Comparison of ENCODE assay signal across 8 cellular contexts in genomic region chr20:45362804-45363610, GRCh38. TPM values are rescaled to one million over a fixed set of nuclear protein-coding genes. Genes with fewer than 3 reads are reported as not detected.
DNase-seq lines count a peak whose midpoint lies in the region; ATAC-seq and TF ChIP-seq lines count a peak whose summit lies in the region.

TSS of gene SYS1 (plus strand) at chr20:45363156. CDS start at chr20:45363532, 376 bp downstream.

- H3K4me1 ChIP-seq in left lung = peaks cover 36 to 85% of the 10 kb centered on the region in 2 donors

- H3K36me3 ChIP-seq in left lung = peaks cover 0 to 28% of the 10 kb centered on the region in 2 donors

- no peaks in the 10 kb centered on the region for H3K9me3 ChIP-seq in CD4-positive, alpha-beta T cell (ENCODE audit: control insufficient read depth, low read length)
- no peaks in the 10 kb centered on the region for H3K9me3 ChIP-seq in left lung

- H3K9me3 Mint-ChIP-seq in CD4-positive, alpha-beta T cell = no peaks in the 10 kb centered on the region

- peaks cover 38% of the 10 kb centered on the region for H3K36me3 Mint-ChIP-seq in CD4-positive, alpha-beta T cell (ENCODE audit: low read depth)

- H3K27me3 ChIP-seq in CD4-positive, alpha-beta T cell (ENCODE audit: control insufficient read depth, insufficient read depth, low read length) = no peaks in the 10 kb centered on the region
- H3K27me3 ChIP-seq in left lung = no peaks in the 10 kb centered on the region

- CTCF ChIA-PET in CD4-positive, alpha-beta T cell (lab: Charles Lee) = interaction anchor here (0.5 to 5.7 kb wide), 24 partner anchors 10 to 436 kb away, joined by 3 to 116 read pairs (median 5); partner anchors contain the start of genes PIGT and SDC4

- H3K4me1 Mint-ChIP-seq in CD4-positive, alpha-beta T cell (ENCODE audit: low read depth) = peaks cover 46% of the 10 kb centered on the region

- peak within 1 kb of the TSS; percentile 72 to 77 for H3K4me3 ChIP-seq in left lung

- H3K27ac Mint-ChIP-seq in CD4-positive, alpha-beta T cell = peak within 1 kb of the TSS; percentile 85

- intact Hi-C loops in CD4-positive, alpha-beta T cell (cut with DNase I, micrococcal nuclease) = loop anchor here (1.0 to 2.0 kb wide), 8 partner anchors 10 to 408 kb away; partner anchors contain the start of gene PIGT (in 1 of the 2)
- intact Hi-C loops in left lung (cut with DNase I) = loop anchor here in 1 of 2 donors (2.0 kb wide), 1 partner anchor 74 kb away; no protein-coding TSS in a partner anchor

- DNase-seq in CD4-positive, alpha-beta T cell = peak; percentile 97 to 99 (median 98)
- peak; percentile 96 for DNase-seq in NCI-H774 (lab: John Stamatoyannopoulos, UW)
- peak; percentile 99 for DNase-seq in activated CD4-positive, alpha-beta T cell treated with anti-CD3 and anti-CD28 coated beads, Interleukin-2, amount 50 U/mL, for 4 hours
- DNase-seq in dermis blood vessel endothelial cell = peak; percentile 99
- peak; percentile 99 to 100 for DNase-seq in left lung
- DNase-seq in stimulated activated CD4-positive, alpha-beta T cell treated with anti-CD3 and anti-CD28 coated beads, Interleukin-2, amount 100 ng/mL, for 48 hours = peak; percentile 98 to 99

- H3K27ac ChIP-seq in CD4-positive, alpha-beta T cell (ENCODE audit: low read depth, low read length) = peak within 1 kb of the TSS; percentile 98
- peak within 1 kb of the TSS; percentile 94 to 97 for H3K27ac ChIP-seq in left lung

- no peaks in the 10 kb centered on the region for H3K27me3 Mint-ChIP-seq in CD4-positive, alpha-beta T cell

- TF ChIP-seq CTCF in CD4-positive, alpha-beta T cell (IDR thresholded peaks at IDR 0.05) = peak; percentile 92
- TF ChIP-seq CTCF in left lung (IDR thresholded peaks at IDR 0.05) = peak; percentile 69 to 81

- peak within 1 kb of the TSS; percentile 91 for H3K4me3 Mint-ChIP-seq in CD4-positive, alpha-beta T cell

- ATAC-seq in CD4-positive, alpha-beta T cell (ENCODE audit: poor library complexity) = peak; percentile 86
- ATAC-seq in GM19397 (IDR thresholded peaks at IDR 0.05; ENCODE audit: unreplicated experiment) = peak; percentile 90
- peak; percentile 76 for ATAC-seq in HG03571 (IDR thresholded peaks at IDR 0.05; ENCODE audit: unreplicated experiment)
- peak; percentile 90 for ATAC-seq in left lung

- POLR2A ChIA-PET in CD4-positive, alpha-beta T cell (lab: Charles Lee) = interaction anchor here (0.6 to 6.8 kb wide), 19 partner anchors 8 to 571 kb away, joined by 3 to 184 read pairs (median 6); partner anchors contain the start of genes DBNDD2, DNTTIP1, PCIF1 and PIGT

RNA-seq across cellular contexts. Expression of gene SYS1, which starts in this region (rescaled TPM):
- total RNA-seq in CD4-positive, alpha-beta T cell = 100 to 1,000 TPM in 1 of 2 experiments, 10 to 100 TPM in 1; 94.8 to 107 TPM
- total RNA-seq in dermis blood vessel endothelial cell (23.3 and 26.2 TPM in 2 replicates), left lung (10 to 100 TPM; 44.3 to 48.8 TPM)

Comparison
In these comparisons a context has a peak if more than half of its experiments do, and no peak if none do; other contexts are left out.
1. Peak in every context shown above with its lines: DNase-seq, ATAC-seq, H3K4me3 ChIP-seq and H3K27ac ChIP-seq.